In the genomic region with DNA sequence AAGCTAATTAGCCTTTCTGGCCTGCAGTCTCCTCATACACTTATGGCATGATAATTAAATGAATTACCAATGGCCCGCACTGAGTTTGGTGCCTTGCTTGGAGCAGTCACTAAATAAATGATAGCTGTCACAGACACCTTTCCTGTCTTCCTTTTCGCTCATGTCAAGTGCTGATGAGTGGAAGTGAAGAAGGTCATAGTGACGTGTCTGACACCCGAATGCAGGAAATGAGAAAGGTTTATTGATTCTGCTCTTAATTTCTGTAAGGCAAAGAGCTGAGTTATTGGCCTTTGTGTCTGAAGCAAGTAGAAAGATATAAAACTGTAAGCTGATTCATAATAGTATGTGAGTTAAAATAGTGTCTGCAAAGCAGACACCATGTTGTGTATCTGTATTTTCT, we compare ENCODE assay signal across 28 cellular contexts. TPM values are rescaled to one million over a fixed set of nuclear protein-coding genes. Genes with fewer than 3 reads are reported as not detected.
DNase-seq lines count a peak whose midpoint lies in the region; ATAC-seq and TF ChIP-seq lines count a peak whose summit lies in the region.
"Had no signal": no experiment of that assay in that cellular context is flagged by ENCODE, and none has a peak within 500 bp of the region (broad histone marks: within the 10 kb centered on the region; RNA-seq: fewer than 3 reads in every experiment).

No MANE protein-coding gene starts in this region.

- no peaks in the 10 kb centered on the region for H3K9me3 ChIP-seq in mesenchymal stem cell (ENCODE audit: control insufficient read depth, low read length)
- H3K9me3 ChIP-seq: A549, ascending aorta, esophagus muscularis mucosa, heart left ventricle, lower lobe of right lung, pancreas, Peyer's patch, tibial nerve had no signal

- H3K27me3 ChIP-seq in mesenchymal stem cell (ENCODE audit: control insufficient read depth in 1 of 2, insufficient read depth in 1 of 2, low read length in 2 of 2), result no peaks in the 10 kb centered on the region
- H3K27me3 ChIP-seq: ascending aorta, esophagus muscularis mucosa, foreskin keratinocyte, heart left ventricle, pancreas, Peyer's patch, tibial nerve had no signal

- peak in 2 of 3 donors; percentile 61 to 68 for ATAC-seq in natural killer cell
- no peak for ATAC-seq in natural killer cell treated with Interleukin-12 subunit alpha and Interleukin-12 subunit beta and Interleukin-15 and Interleukin-18, amount 100 ng/mL, for 72 hours
- no peak for ATAC-seq in activated naive CD8-positive, alpha-beta T cell treated with anti-CD3 and anti-CD28 coated beads, Interleukin-2, amount 10 ng/mL, durations not matched to agents 7 days and 5 days (ENCODE audit: low read depth)
- ATAC-seq in HG02588 (IDR thresholded peaks at IDR 0.05; ENCODE audit: unreplicated experiment), result no peak
- no peak for ATAC-seq in esophagus mucosa
- ATAC-seq: foreskin keratinocyte, heart left ventricle, lower lobe of right lung, pancreas had no signal

- no peak overlapping the region for H3K9ac ChIP-seq in mesenchymal stem cell (ENCODE audit: low read length)

- H3K4me2 ChIP-seq in mesenchymal stem cell (ENCODE audit: low read length, poor library complexity, severe bottlenecking), result no peak overlapping the region
- H3K4me2 ChIP-seq: A549 had no signal

- H3K4me3 ChIP-seq in mesenchymal stem cell (ENCODE audit: insufficient read depth in 1 of 2, low read depth in 1 of 2, low read length in 2 of 2), result no peak overlapping the region
- H3K4me3 ChIP-seq: A549, ascending aorta, cardiac muscle cell, esophagus muscularis mucosa, heart left ventricle, lower lobe of right lung, pancreas, Peyer's patch, tibial nerve had no signal

- no peaks in the 10 kb centered on the region for H3K27me3 Mint-ChIP-seq in activated CD4-positive, alpha-beta T cell treated with anti-CD3 and anti-CD28 coated beads, Interleukin-2, amount 10 ng/mL, durations not matched to agents 24 days and 14 days
- no peaks in the 10 kb centered on the region for H3K27me3 Mint-ChIP-seq in natural killer cell (ENCODE audit: low read depth in 2 of 2)
- no peaks in the 10 kb centered on the region for H3K27me3 Mint-ChIP-seq in natural killer cell treated with Interleukin-12 subunit alpha and Interleukin-12 subunit beta and Interleukin-15 and Interleukin-18, amount 100 ng/mL, for 72 hours
- no peaks in the 10 kb centered on the region for H3K27me3 Mint-ChIP-seq in activated naive CD8-positive, alpha-beta T cell treated with anti-CD3 and anti-CD28 coated beads, Interleukin-2, amount 10 ng/mL, durations not matched to agents 7 days and 5 days

- peaks cover 3% of the 10 kb centered on the region for H3K4me1 ChIP-seq in mesenchymal stem cell (ENCODE audit: control insufficient read depth, insufficient read depth, low read depth, low read length)
- H3K4me1 ChIP-seq: A549, ascending aorta, foreskin keratinocyte, pancreas, Peyer's patch, tibial nerve had no signal

- no peak overlapping the region for H3K4ac ChIP-seq in mesenchymal stem cell (ENCODE audit: low read depth in 1 of 2, low read length in 2 of 2)

- H3K36me3 Mint-ChIP-seq in activated CD4-positive, alpha-beta T cell treated with anti-CD3 and anti-CD28 coated beads, Interleukin-2, amount 10 ng/mL, durations not matched to agents 24 days and 14 days (ENCODE audit: low read depth), result no peaks in the 10 kb centered on the region
- H3K36me3 Mint-ChIP-seq in natural killer cell, result no peaks in the 10 kb centered on the region
- H3K36me3 Mint-ChIP-seq in natural killer cell treated with Interleukin-12 subunit alpha and Interleukin-12 subunit beta and Interleukin-15 and Interleukin-18, amount 100 ng/mL, for 72 hours, result no peaks in the 10 kb centered on the region
- H3K36me3 Mint-ChIP-seq in activated naive CD8-positive, alpha-beta T cell treated with anti-CD3 and anti-CD28 coated beads, Interleukin-2, amount 10 ng/mL, durations not matched to agents 7 days and 5 days, result peaks cover 2% of the 10 kb centered on the region

- no peak overlapping the region for H3K14ac ChIP-seq in mesenchymal stem cell (ENCODE audit: low read length in 2 of 2)

- H4K8ac ChIP-seq in mesenchymal stem cell (ENCODE audit: low read length), result no peak overlapping the region

- H3K4me1 Mint-ChIP-seq in activated CD4-positive, alpha-beta T cell treated with anti-CD3 and anti-CD28 coated beads, Interleukin-2, amount 10 ng/mL, durations not matched to agents 24 days and 14 days, result peaks cover 22% of the 10 kb centered on the region
- H3K4me1 Mint-ChIP-seq in natural killer cell, result peaks cover 15 to 24% of the 10 kb centered on the region in 2 donors
- peaks cover 10% of the 10 kb centered on the region in 2 donors for H3K4me1 Mint-ChIP-seq in natural killer cell treated with Interleukin-12 subunit alpha and Interleukin-12 subunit beta and Interleukin-15 and Interleukin-18, amount 100 ng/mL, for 72 hours (ENCODE audit: low read depth in 2 of 2)
- H3K4me1 Mint-ChIP-seq in activated naive CD8-positive, alpha-beta T cell treated with anti-CD3 and anti-CD28 coated beads, Interleukin-2, amount 10 ng/mL, durations not matched to agents 7 days and 5 days, result peaks cover 21% of the 10 kb centered on the region

- no peak overlapping the region for H2AK5ac ChIP-seq in mesenchymal stem cell (ENCODE audit: low read length, severe bottlenecking)

- 88% methylated on average over 4 of the region's 4 CpGs for WGBS in mesenchymal stem cell

- H2BK15ac ChIP-seq in mesenchymal stem cell (ENCODE audit: low read depth, poor library complexity, severe bottlenecking), result no peak overlapping the region

- no peak for TF ChIP-seq CTCF in natural killer cell (IDR thresholded peaks at IDR 0.05)

- H3K18ac ChIP-seq in mesenchymal stem cell (ENCODE audit: low read depth in 1 of 2, low read length in 2 of 2), result no peak overlapping the region

- no peak overlapping the region for H4K91ac ChIP-seq in mesenchymal stem cell (ENCODE audit: low read length)

- intact Hi-C loops in activated CD4-positive, alpha-beta T cell treated with anti-CD3 and anti-CD28 coated beads, Interleukin-2, amount 10 ng/mL, durations not matched to agents 24 days and 14 days (cut with micrococcal nuclease), result no loop called here
- intact Hi-C loops in natural killer cell (cut with micrococcal nuclease), result no loop called here

- no peak overlapping the region for H3K27ac ChIP-seq in mesenchymal stem cell (ENCODE audit: low read length, poor library complexity, severe bottlenecking)
- H3K27ac ChIP-seq: A549, ascending aorta, cardiac muscle cell, esophagus muscularis mucosa, foreskin keratinocyte, heart left ventricle, lower lobe of right lung, pancreas, Peyer's patch, tibial nerve had no signal

- no peaks in the 10 kb centered on the region for H3K36me3 ChIP-seq in mesenchymal stem cell (ENCODE audit: control insufficient read depth in 1 of 2, insufficient read depth in 2 of 2, low read depth in 1 of 2, low read length in 2 of 2)
- H3K36me3 ChIP-seq: ascending aorta, cardiac muscle cell, esophagus muscularis mucosa, heart left ventricle, lower lobe of right lung, pancreas, Peyer's patch, tibial nerve had no signal

- no peaks in the 10 kb centered on the region for H3K79me1 ChIP-seq in mesenchymal stem cell (replicated peaks; ENCODE audit: low read length, poor library complexity, severe bottlenecking)

- peak; percentile 58 for DNase-seq in activated CD4-positive, alpha-beta T cell treated with anti-CD3 and anti-CD28 coated beads, Interleukin-2, amount 10 ng/mL, durations not matched to agents 24 days and 14 days
- no peak for DNase-seq in activated CD4-positive, alpha-beta T cell treated with anti-CD3 and anti-CD28 coated beads for 1 hour
- no peak for DNase-seq in natural killer cell
- DNase-seq in natural killer cell treated with Interleukin-12 subunit alpha and Interleukin-12 subunit beta and Interleukin-15 and Interleukin-18, amount 100 ng/mL, for 72 hours (ENCODE audit: low spot score), result no peak
- DNase-seq in activated naive CD8-positive, alpha-beta T cell treated with anti-CD3 and anti-CD28 coated beads, Interleukin-2, amount 10 ng/mL, durations not matched to agents 7 days and 5 days, result no peak
- DNase-seq in mesenchymal stem cell, result no peak
- DNase-seq: AML-193; cortex of kidney; foreskin keratinocyte; heart left ventricle; kidney glomerular epithelial cell; lower lobe of right lung; NCI-H1105; NCI-H187 treated with DMSO at 0.1 percent for 48 hours; NCI-H69; pancreas; Peyer's patch; retina; SIG-M5; small intestine; stimulated activated CD8-positive, alpha-beta memory T cell treated with anti-CD3 and anti-CD28 coated beads, Interleukin-4, amount 100 ng/mL, for 48 hours had no signal

- peak overlapping the region; percentile 42 for H3K27ac Mint-ChIP-seq in activated CD4-positive, alpha-beta T cell treated with anti-CD3 and anti-CD28 coated beads, Interleukin-2, amount 10 ng/mL, durations not matched to agents 24 days and 14 days
- peak overlapping the region; percentile 53 to 74 for H3K27ac Mint-ChIP-seq in natural killer cell
- no peak overlapping the region for H3K27ac Mint-ChIP-seq in natural killer cell treated with Interleukin-12 subunit alpha and Interleukin-12 subunit beta and Interleukin-15 and Interleukin-18, amount 100 ng/mL, for 72 hours
- peak overlapping the region; percentile 36 for H3K27ac Mint-ChIP-seq in activated naive CD8-positive, alpha-beta T cell treated with anti-CD3 and anti-CD28 coated beads, Interleukin-2, amount 10 ng/mL, durations not matched to agents 7 days and 5 days

- H2AFZ ChIP-seq in mesenchymal stem cell (ENCODE audit: low read depth, low read length), result no peak overlapping the region

- H2BK12ac ChIP-seq in mesenchymal stem cell (ENCODE audit: low read length in 2 of 2), result no peak overlapping the region

- no peaks in the 10 kb centered on the region for H3K9me3 Mint-ChIP-seq in activated CD4-positive, alpha-beta T cell treated with anti-CD3 and anti-CD28 coated beads, Interleukin-2, amount 10 ng/mL, durations not matched to agents 24 days and 14 days
- H3K9me3 Mint-ChIP-seq in natural killer cell, result no peaks in the 10 kb centered on the region
- H3K9me3 Mint-ChIP-seq in natural killer cell treated with Interleukin-12 subunit alpha and Interleukin-12 subunit beta and Interleukin-15 and Interleukin-18, amount 100 ng/mL, for 72 hours, result no peaks in the 10 kb centered on the region
- H3K9me3 Mint-ChIP-seq in activated naive CD8-positive, alpha-beta T cell treated with anti-CD3 and anti-CD28 coated beads, Interleukin-2, amount 10 ng/mL, durations not matched to agents 7 days and 5 days, result no peaks in the 10 kb centered on the region

- H2BK120ac ChIP-seq in mesenchymal stem cell (ENCODE audit: low read depth, low read length), result no peak overlapping the region

- POLR2A ChIA-PET in activated naive CD8-positive, alpha-beta T cell treated with anti-CD3 and anti-CD28 coated beads, Interleukin-2, amount 10 ng/mL, durations not matched to agents 7 days and 5 days (lab: Charles Lee), result interaction anchor here (1.3 kb wide), 1 partner anchor 14 kb away, joined by 5 read pairs; the partner anchor contains the start of gene DYNC2I1

- no peak overlapping the region for H3K4me3 Mint-ChIP-seq in activated CD4-positive, alpha-beta T cell treated with anti-CD3 and anti-CD28 coated beads, Interleukin-2, amount 10 ng/mL, durations not matched to agents 24 days and 14 days
- H3K4me3 Mint-ChIP-seq in natural killer cell, result no peak overlapping the region
- no peak overlapping the region for H3K4me3 Mint-ChIP-seq in natural killer cell treated with Interleukin-12 subunit alpha and Interleukin-12 subunit beta and Interleukin-15 and Interleukin-18, amount 100 ng/mL, for 72 hours
- H3K4me3 Mint-ChIP-seq in activated naive CD8-positive, alpha-beta T cell treated with anti-CD3 and anti-CD28 coated beads, Interleukin-2, amount 10 ng/mL, durations not matched to agents 7 days and 5 days, result no peak overlapping the region

- H2BK5ac ChIP-seq in mesenchymal stem cell (ENCODE audit: low read depth, low read length, poor library complexity, severe bottlenecking), result no peak overlapping the region

- no peak overlapping the region for H3K23ac ChIP-seq in mesenchymal stem cell (ENCODE audit: low read length in 2 of 2)

RNA-seq across cellular contexts. Expression of gene ESYT2, which starts 13.2 kb away (rescaled TPM):
- total RNA-seq in activated CD4-positive, alpha-beta T cell treated with anti-CD3 and anti-CD28 coated beads, Interleukin-2, amount 10 ng/mL, durations not matched to agents 24 days and 14 days, result 60.3 and 61.3 TPM in 2 replicates
- total RNA-seq in natural killer cell (100 to 1,000 TPM; 137 to 163 (median 160) TPM), esophagus mucosa (41.4 TPM)
- total RNA-seq in natural killer cell treated with Interleukin-12 subunit alpha and Interleukin-12 subunit beta and Interleukin-15 and Interleukin-18, amount 100 ng/mL, for 72 hours, result 10 to 100 TPM; 24.4 to 31.8 TPM
- 10 to 100 TPM; 93.9 to 94.2 TPM for total RNA-seq in activated naive CD8-positive, alpha-beta T cell treated with anti-CD3 and anti-CD28 coated beads, Interleukin-2, amount 10 ng/mL, durations not matched to agents 7 days and 5 days
- 31.0 TPM for polyA plus RNA-seq in mesenchymal stem cell (2013, experiment 1 of 2)
- polyA plus RNA-seq in mesenchymal stem cell (2013, experiment 2 of 2), result 31.9 TPM

RNA-seq across cellular contexts. Expression of gene DYNC2I1, which starts 13.9 kb away (rescaled TPM):
- 13.6 and 13.9 TPM in 2 replicates for total RNA-seq in activated CD4-positive, alpha-beta T cell treated with anti-CD3 and anti-CD28 coated beads, Interleukin-2, amount 10 ng/mL, durations not matched to agents 24 days and 14 days
- total RNA-seq in natural killer cell, result 10 to 100 TPM; 19.9 to 25.5 (median 20.1) TPM
- 10 to 100 TPM; 11.8 to 13.2 TPM for total RNA-seq in natural killer cell treated with Interleukin-12 subunit alpha and Interleukin-12 subunit beta and Interleukin-15 and Interleukin-18, amount 100 ng/mL, for 72 hours
- 10 to 100 TPM; 16.3 to 18.2 TPM for total RNA-seq in activated naive CD8-positive, alpha-beta T cell treated with anti-CD3 and anti-CD28 coated beads, Interleukin-2, amount 10 ng/mL, durations not matched to agents 7 days and 5 days
- 11.8 TPM for polyA plus RNA-seq in mesenchymal stem cell (2013, experiment 1 of 2)
- polyA plus RNA-seq in mesenchymal stem cell (2013, experiment 2 of 2), result 10.7 TPM
- 6.6 TPM for total RNA-seq in esophagus mucosa

Comparison
In these comparisons a context has a peak if more than half of its experiments do, and no peak if none do; other contexts are left out.
1. H3K27ac Mint-ChIP-seq: peak in activated CD4-positive, alpha-beta T cell treated with anti-CD3 and anti-CD28 coated beads, Interleukin-2, amount 10 ng/mL, durations not matched to agents 24 days and 14 days (single experiment), natural killer cell (2 of 2) and activated naive CD8-positive, alpha-beta T cell treated with anti-CD3 and anti-CD28 coated beads, Interleukin-2, amount 10 ng/mL, durations not matched to agents 7 days and 5 days (single experiment); none in natural killer cell treated with Interleukin-12 subunit alpha and Interleukin-12 subunit beta and Interleukin-15 and Interleukin-18, amount 100 ng/mL, for 72 hours (0 of 2).
2. ATAC-seq: peak in natural killer cell (2 of 3); none in natural killer cell treated with Interleukin-12 subunit alpha and Interleukin-12 subunit beta and Interleukin-15 and Interleukin-18, amount 100 ng/mL, for 72 hours (0 of 2), activated naive CD8-positive, alpha-beta T cell treated with anti-CD3 and anti-CD28 coated beads, Interleukin-2, amount 10 ng/mL, durations not matched to agents 7 days and 5 days (single experiment), HG02588 (single experiment) and esophagus mucosa (single experiment).